ENCODE assay signal across 16 cellular contexts in the genomic region with DNA sequence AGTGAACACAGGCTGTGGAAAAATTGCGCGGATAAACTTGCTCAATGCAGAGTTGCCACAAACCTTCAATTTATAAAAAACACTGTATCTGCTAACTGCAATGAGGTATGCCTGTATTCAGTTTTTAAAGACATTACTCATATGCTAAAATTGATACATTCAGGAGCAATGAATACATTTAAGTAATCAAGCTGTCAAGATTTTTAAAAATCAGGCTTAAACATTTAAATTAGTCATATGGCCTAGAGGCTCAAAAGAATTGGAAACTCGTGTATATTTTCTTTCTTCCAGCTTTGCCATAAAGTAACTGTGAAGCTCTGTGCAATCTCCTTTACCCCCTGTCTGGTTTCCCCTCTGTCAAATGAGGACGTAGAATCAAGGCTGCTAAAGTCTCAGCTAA. TPM values are rescaled to one million over a fixed set of nuclear protein-coding genes. Genes with fewer than 3 reads are reported as not detected.
DNase-seq lines count a peak whose midpoint lies in the region; ATAC-seq and TF ChIP-seq lines count a peak whose summit lies in the region.
"Had no signal": no experiment of that assay in that cellular context is flagged by ENCODE, and none has a peak within 500 bp of the region (broad histone marks: within the 10 kb centered on the region; RNA-seq: fewer than 3 reads in every experiment).

No MANE protein-coding gene starts in this region.

- TF ChIP-seq EP300 in upper lobe of left lung (IDR thresholded peaks at IDR 0.05), result no peak

- WGBS in upper lobe of left lung, 2 donors, result 67 to 81% methylated on average over 4 of the region's 4 CpGs

- H3K4me3 ChIP-seq in CD4-positive, CD25-positive, alpha-beta regulatory T cell (ENCODE audit: low read depth, low read length), result peak overlapping the region; percentile 100
- no peak overlapping the region for H3K4me3 ChIP-seq in upper lobe of left lung
- H3K4me3 ChIP-seq: lower lobe of right lung, SJCRH30 had no signal

- POLR2A ChIA-PET in activated CD8-positive, alpha-beta T cell treated with anti-CD3 and anti-CD28 coated beads, Interleukin-2, amount 10 ng/mL, durations not matched to agents 7 days and 5 days (lab: Charles Lee), result interaction anchor here (1.0 to 1.8 kb wide), 4 partner anchors 10 to 1060 kb away, joined by 3 to 4 read pairs (median 4); partner anchors contain the start of genes ACACA, DUSP14, GGNBP2 and TADA2A

- H3K36me3 Mint-ChIP-seq in CD4-positive, CD25-positive, alpha-beta regulatory T cell, result peaks cover 18% of the 10 kb centered on the region
- H3K36me3 Mint-ChIP-seq in activated CD8-positive, alpha-beta T cell treated with anti-CD3 and anti-CD28 coated beads, Interleukin-2, amount 10 ng/mL, durations not matched to agents 7 days and 5 days (ENCODE audit: low read depth), result peaks cover 56% of the 10 kb centered on the region
- peaks cover 0 to 7% (median 4%) of the 10 kb centered on the region in 3 donors for H3K36me3 Mint-ChIP-seq in immature natural killer cell
- H3K36me3 Mint-ChIP-seq in nephron progenitor cell (ENCODE audit: low read depth), result peaks cover 59% of the 10 kb centered on the region

- H3K4me3 Mint-ChIP-seq in CD4-positive, CD25-positive, alpha-beta regulatory T cell, result peak overlapping the region; percentile 93 to 97 (median 95)
- peak overlapping the region; percentile 81 for H3K4me3 Mint-ChIP-seq in activated CD8-positive, alpha-beta T cell treated with anti-CD3 and anti-CD28 coated beads, Interleukin-2, amount 10 ng/mL, durations not matched to agents 7 days and 5 days
- H3K4me3 Mint-ChIP-seq in immature natural killer cell, result peak overlapping the region; percentile 83 to 93 (median 88)
- no peak overlapping the region for H3K4me3 Mint-ChIP-seq in nephron progenitor cell

- no peaks in the 10 kb centered on the region for H3K9me3 ChIP-seq in CD4-positive, CD25-positive, alpha-beta regulatory T cell (ENCODE audit: control insufficient read depth in 2 of 2, low read length in 2 of 2)
- H3K9me3 ChIP-seq in upper lobe of left lung, result no peaks in the 10 kb centered on the region
- H3K9me3 ChIP-seq: BE2C, lower lobe of right lung, SJCRH30 had no signal

- CTCF ChIA-PET in activated CD8-positive, alpha-beta T cell treated with anti-CD3 and anti-CD28 coated beads, Interleukin-2, amount 10 ng/mL, durations not matched to agents 7 days and 5 days (lab: Charles Lee), result interaction anchor here (0.6 to 1.6 kb wide), 4 partner anchors 20 to 232 kb away, joined by 3 read pairs; no protein-coding TSS in a partner anchor

- H3K27me3 Mint-ChIP-seq in CD4-positive, CD25-positive, alpha-beta regulatory T cell, result no peaks in the 10 kb centered on the region
- H3K27me3 Mint-ChIP-seq in activated CD8-positive, alpha-beta T cell treated with anti-CD3 and anti-CD28 coated beads, Interleukin-2, amount 10 ng/mL, durations not matched to agents 7 days and 5 days (ENCODE audit: low read depth), result no peaks in the 10 kb centered on the region
- H3K27me3 Mint-ChIP-seq in immature natural killer cell (ENCODE audit: low read depth in 3 of 3) (peaks cover 0 to 5% (median 0%) of the 10 kb centered on the region in 3 donors), nephron progenitor cell (ENCODE audit: low read depth, poor library complexity) (no peaks in the 10 kb centered on the region)

- no peak for TF ChIP-seq CTCF in nephron progenitor cell (IDR thresholded peaks at IDR 0.05)
- no peak for TF ChIP-seq CTCF in upper lobe of left lung (IDR thresholded peaks at IDR 0.05)

- peaks cover 15% of the 10 kb centered on the region for H3K36me3 ChIP-seq in CD4-positive, CD25-positive, alpha-beta regulatory T cell (ENCODE audit: control insufficient read depth, insufficient read depth, low read length)
- peaks cover 0 to 4% (median 0%) of the 10 kb centered on the region in 4 donors for H3K36me3 ChIP-seq in upper lobe of left lung

- no peak for DNase-seq in CD4-positive, CD25-positive, alpha-beta regulatory T cell
- DNase-seq in EH (ENCODE audit: low read depth) (peak; percentile 79), immature natural killer cell (no peak), nephron progenitor cell (no peak), NCI-H1694 treated with DMSO at 0.1 percent for 48 hours (lab: John Stamatoyannopoulos, UW) (no peak), upper lobe of left lung (no peak)
- DNase-seq in activated CD8-positive, alpha-beta T cell treated with anti-CD3 and anti-CD28 coated beads, Interleukin-2, amount 10 ng/mL, durations not matched to agents 7 days and 5 days, result no peak
- DNase-seq: BE2C, cerebellar nuclear complex, Kasumi-1, lower lobe of right lung, NCI-H1436, NCI-H446, OCI-M1, SJCRH30 had no signal

- peak overlapping the region; percentile 86 to 93 (median 87) for H3K27ac Mint-ChIP-seq in CD4-positive, CD25-positive, alpha-beta regulatory T cell
- peak overlapping the region; percentile 94 for H3K27ac Mint-ChIP-seq in activated CD8-positive, alpha-beta T cell treated with anti-CD3 and anti-CD28 coated beads, Interleukin-2, amount 10 ng/mL, durations not matched to agents 7 days and 5 days
- H3K27ac Mint-ChIP-seq in immature natural killer cell (peak overlapping the region; percentile 88 to 99 (median 93)), nephron progenitor cell (no peak overlapping the region)

- H3K9me3 Mint-ChIP-seq in CD4-positive, CD25-positive, alpha-beta regulatory T cell, result no peaks in the 10 kb centered on the region
- H3K9me3 Mint-ChIP-seq in activated CD8-positive, alpha-beta T cell treated with anti-CD3 and anti-CD28 coated beads, Interleukin-2, amount 10 ng/mL, durations not matched to agents 7 days and 5 days (ENCODE audit: insufficient read depth), result no peaks in the 10 kb centered on the region
- H3K9me3 Mint-ChIP-seq in immature natural killer cell, result no peaks in the 10 kb centered on the region
- H3K9me3 Mint-ChIP-seq in nephron progenitor cell, result peaks cover 29% of the 10 kb centered on the region

- H3K4me1 ChIP-seq in CD4-positive, CD25-positive, alpha-beta regulatory T cell (ENCODE audit: control insufficient read depth, insufficient read depth, low read length, poor library complexity, severe bottlenecking), result peaks cover 63% of the 10 kb centered on the region
- H3K4me1 ChIP-seq in upper lobe of left lung, result peaks cover 18 to 41% (median 33%) of the 10 kb centered on the region in 4 donors
- H3K4me1 ChIP-seq: BE2C, SJCRH30 had no signal

- H3K27me3 ChIP-seq in CD4-positive, CD25-positive, alpha-beta regulatory T cell (ENCODE audit: control insufficient read depth, insufficient read depth, low read length), result no peaks in the 10 kb centered on the region
- no peaks in the 10 kb centered on the region for H3K27me3 ChIP-seq in upper lobe of left lung
- H3K27me3 ChIP-seq: BE2C, SJCRH30 had no signal

- no peak for ATAC-seq in CD4-positive, CD25-positive, alpha-beta regulatory T cell (ENCODE audit: low read depth in 2 of 2)
- ATAC-seq in activated CD8-positive, alpha-beta T cell treated with anti-CD3 and anti-CD28 coated beads, Interleukin-2, amount 10 ng/mL, durations not matched to agents 7 days and 5 days, result no peak
- ATAC-seq in HG03097 (IDR thresholded peaks at IDR 0.05; ENCODE audit: low FRiP score, unreplicated experiment), result no peak
- no peak for ATAC-seq in upper lobe of left lung (ENCODE audit: low FRiP score in 2 of 2)
- ATAC-seq: lower lobe of right lung had no signal

- peaks cover 43 to 74% (median 58%) of the 10 kb centered on the region in 4 donors for H3K4me1 Mint-ChIP-seq in CD4-positive, CD25-positive, alpha-beta regulatory T cell
- peaks cover 55% of the 10 kb centered on the region for H3K4me1 Mint-ChIP-seq in activated CD8-positive, alpha-beta T cell treated with anti-CD3 and anti-CD28 coated beads, Interleukin-2, amount 10 ng/mL, durations not matched to agents 7 days and 5 days (ENCODE audit: low read depth)
- H3K4me1 Mint-ChIP-seq in immature natural killer cell (peaks cover 73 to 81% of the 10 kb centered on the region in 2 donors), nephron progenitor cell (peaks cover 24% of the 10 kb centered on the region)

- H3K27ac ChIP-seq in CD4-positive, CD25-positive, alpha-beta regulatory T cell (ENCODE audit: insufficient read depth, low read length, poor library complexity, severe bottlenecking), result peak overlapping the region; percentile 89
- no peak overlapping the region for H3K27ac ChIP-seq in upper lobe of left lung
- H3K27ac ChIP-seq: lower lobe of right lung, SJCRH30 had no signal

- TF ChIP-seq POLR2A in upper lobe of left lung (IDR thresholded peaks at IDR 0.05), result no peak

RNA-seq across cellular contexts. Expression of gene SYNRG, which starts 4.1 kb away (rescaled TPM):
- total RNA-seq in CD4-positive, CD25-positive, alpha-beta regulatory T cell, result 118 TPM
- polyA plus RNA-seq in CD4-positive, CD25-positive, alpha-beta regulatory T cell, result 10 to 100 TPM; 72.0 to 81.7 (median 74.0) TPM
- 100 to 1,000 TPM in 1 of 2 experiments, 10 to 100 TPM in 1; 97.4 to 105 TPM for total RNA-seq in activated CD8-positive, alpha-beta T cell treated with anti-CD3 and anti-CD28 coated beads, Interleukin-2, amount 10 ng/mL, durations not matched to agents 7 days and 5 days
- polyA plus RNA-seq in immature natural killer cell, result 100 to 1,000 TPM in 1 of 3 donors, 10 to 100 TPM in 2; 32.8 to 118 (median 58.7) TPM
- 10 to 100 TPM; 25.2 to 58.7 (median 43.8) TPM for total RNA-seq in upper lobe of left lung

RNA-seq across cellular contexts. Expression of gene DDX52, which starts 38.2 kb away (rescaled TPM):
- 33.3 TPM for total RNA-seq in CD4-positive, CD25-positive, alpha-beta regulatory T cell
- 10 to 100 TPM; 13.8 to 16.5 (median 15.1) TPM for polyA plus RNA-seq in CD4-positive, CD25-positive, alpha-beta regulatory T cell
- total RNA-seq in activated CD8-positive, alpha-beta T cell treated with anti-CD3 and anti-CD28 coated beads, Interleukin-2, amount 10 ng/mL, durations not matched to agents 7 days and 5 days, result 10 to 100 TPM; 28.2 to 28.6 TPM
- 10 to 100 TPM in 1 of 3 donors, 1 to 10 TPM in 2; 7.9 to 19.3 (median 9.3) TPM for polyA plus RNA-seq in immature natural killer cell
- total RNA-seq in upper lobe of left lung, result 10 to 100 TPM in 5 of 6 donors, 1 to 10 TPM in 1; 9.0 to 24.9 (median 14.2) TPM
